8 cellular contexts compared by ENCODE assay signal in genomic region chr9:88533951-88534455, GRCh38. TPM values are rescaled to one million over a fixed set of nuclear protein-coding genes. Genes with fewer than 3 reads are reported as not detected.
DNase-seq lines count a peak whose midpoint lies in the region; ATAC-seq, FAIRE-seq and TF ChIP-seq lines count a peak whose summit lies in the region.

No MANE protein-coding gene starts in this region.

- CTCF ChIA-PET in BJ (lab: Yijun Ruan, JAX), result interaction anchor here (1.2 kb wide), 1 partner anchor 35 kb away, joined by 3 read pairs; no protein-coding TSS in a partner anchor

- H3K27me3 Mint-ChIP-seq in memory B cell, result peaks cover 13% of the 10 kb centered on the region

- peak overlapping the region; percentile 78 for H3K4me3 ChIP-seq in BJ (ENCODE audit: low read depth, low read length)
- H3K4me3 ChIP-seq in MG63, result peak overlapping the region; percentile 83

- H3K27me3 ChIP-seq in BJ (ENCODE audit: control insufficient read depth, insufficient read depth, low read length) (no peaks in the 10 kb centered on the region), MG63 (no peaks in the 10 kb centered on the region)

- no peak for DNase-seq in BJ (ENCODE audit: low read depth)
- DNase-seq in MG63, result peak; percentile 89
- DNase-seq in dermis blood vessel endothelial cell, result peak; percentile 17
- no peak for DNase-seq in memory B cell (ENCODE audit: low spot score in 2 of 2)
- peak; percentile 81 for DNase-seq in urothelium cell line (ENCODE audit: low spot score)

- TF ChIP-seq CTCF in BJ (IDR thresholded peaks at IDR 0.05; ENCODE audit: insufficient read depth, low read depth, low read length), result peak; percentile 44

- H3K36me3 ChIP-seq in BJ (ENCODE audit: control insufficient read depth, insufficient read depth, low read length) (peaks cover 2% of the 10 kb centered on the region; the same call in 1 of the 2 replicates), MG63 (peaks cover 3% of the 10 kb centered on the region; the same call in 1 of the 2 replicates)

- POLR2A ChIA-PET in BJ (lab: Charles Lee), result no interaction called here

- no peaks in the 10 kb centered on the region for H3K36me3 Mint-ChIP-seq in memory B cell

- ATAC-seq in memory B cell (ENCODE audit: low read depth) (no peak), HG03439 (IDR thresholded peaks at IDR 0.05; ENCODE audit: unreplicated experiment) (no peak), HG03196 (IDR thresholded peaks at IDR 0.05; ENCODE audit: unreplicated experiment) (no peak), HG02642 (IDR thresholded peaks at IDR 0.05; ENCODE audit: poor library complexity, unreplicated experiment) (no peak)

- H3K9me3 Mint-ChIP-seq in memory B cell, result no peaks in the 10 kb centered on the region

- H3K27ac Mint-ChIP-seq in memory B cell, result no peak overlapping the region

- FAIRE-seq in urothelium cell line (lab: Jason Lieb, UNC), result no peak

- H3K4me1 Mint-ChIP-seq in memory B cell, result peaks cover 5% of the 10 kb centered on the region

- H3K4me3 Mint-ChIP-seq in memory B cell, result peak overlapping the region; percentile 21

- H3K9me3 ChIP-seq in MG63, result no peaks in the 10 kb centered on the region

RNA-seq across cellular contexts. Expression of gene NXNL2, which starts 1.0 kb away (rescaled TPM):
- polyA plus RNA-seq in BJ (2011; rRNA removed), result 3.6 and 5.5 TPM in 2 replicates
- 1.5 and 2.1 TPM in 2 replicates for polyA minus RNA-seq in BJ (2011; rRNA and poly(A)+ RNA removed)
- not detected in 2 replicates for total RNA-seq in MG63 (2014; rRNA removed; shearing (Covaris generic); ENCODE audit: low replicate concordance)
- 0.28 TPM in 1 of 2 replicates, not detected in the other for total RNA-seq in dermis blood vessel endothelial cell

Comparison
In these comparisons a context has a peak if more than half of its experiments do, and no peak if none do; other contexts are left out.
1. DNase-seq: peak in MG63 (single experiment), dermis blood vessel endothelial cell (single experiment) and urothelium cell line (single experiment); none in BJ (single experiment) and memory B cell (0 of 2).